25 cellular contexts compared by ENCODE assay signal in the genomic region with DNA sequence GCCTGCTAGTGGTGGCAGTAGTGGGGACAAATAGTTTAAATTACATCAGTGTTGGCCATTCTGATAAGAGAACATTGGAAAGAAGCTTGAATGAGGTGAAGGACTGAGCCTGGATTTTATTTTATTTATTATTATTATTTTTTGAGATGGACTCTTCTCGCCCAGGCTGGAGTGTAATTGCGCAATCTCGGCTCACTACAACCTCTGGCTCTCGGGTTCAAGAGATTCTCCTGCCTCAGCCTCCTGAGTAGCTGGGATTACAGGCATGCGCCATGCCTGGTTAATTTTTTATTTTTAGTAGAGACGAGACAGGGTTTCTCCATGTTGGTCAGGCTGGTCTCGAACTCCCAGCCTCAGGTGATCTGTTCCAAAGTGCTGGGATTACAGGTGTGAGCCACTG.
DNase-seq lines count a peak whose midpoint lies in the region; ATAC-seq, FAIRE-seq and TF ChIP-seq lines count a peak whose summit lies in the region.
"Had no signal": no experiment of that assay in that cellular context is flagged by ENCODE, and none has a peak within 500 bp of the region (broad histone marks: within the 10 kb centered on the region; RNA-seq: fewer than 3 reads in every experiment).

No MANE protein-coding gene starts in this region.

- H3K18ac ChIP-seq in IMR-90 (ENCODE audit: low read depth, low read length), result no peak overlapping the region

- H4K91ac ChIP-seq in IMR-90 (ENCODE audit: insufficient read depth, low read depth, low read length), result no peak overlapping the region

- H2AK5ac ChIP-seq in IMR-90 (ENCODE audit: low read depth, low read length), result no peak overlapping the region

- no peak overlapping the region for H2BK120ac ChIP-seq in IMR-90 (ENCODE audit: low read depth, low read length)

- H3K4ac ChIP-seq in IMR-90 (ENCODE audit: low read depth, low read length), result no peak overlapping the region

- no peak for DNase-seq in IMR-90
- DNase-seq in K562 (ENCODE audit: extremely low read depth in 1 of 4, low spot score in 3 of 4), result no peak
- DNase-seq in osteoblast (ENCODE audit: insufficient read length, low spot score, missing footprints), result peak; percentile 27
- DNase-seq in activated gamma-delta T cell treated with Interleukin-2 at 50 U/mL for 16 hours, result no peak
- DNase-seq: 8988T; ACHN; BE2C; C1 segment of cervical spinal cord; CD4-positive, alpha-beta memory T cell; CD4-positive, CD25-positive, alpha-beta regulatory T cell; CD8-positive, alpha-beta memory T cell; COR-L47; DMS 273 treated with DMSO at 0.1 percent for 48 hours; DMS153; DMS53; DMS79; DND-41; EL; GDM1 had no signal

- no peaks in the 10 kb centered on the region for H3K4me1 ChIP-seq in IMR-90 (ENCODE audit: control insufficient read depth, insufficient read depth, low read length)
- no peaks in the 10 kb centered on the region for H3K4me1 ChIP-seq in K562 (replicated peaks in 1 of 2; ENCODE audit: control insufficient read depth in 2 of 2, insufficient read depth in 2 of 2, low read length in 2 of 2)
- H3K4me1 ChIP-seq in osteoblast (ENCODE audit: insufficient read depth, low read length), result no peaks in the 10 kb centered on the region
- H3K4me1 ChIP-seq: BE2C, BLaER1 had no signal

- no peaks in the 10 kb centered on the region for H3K79me1 ChIP-seq in IMR-90 (ENCODE audit: low read depth in 1 of 2, low read length in 2 of 2)

- TF ChIP-seq EP300 in K562 (IDR thresholded peaks at IDR 0.05; ENCODE audit: low read length), result no peak

- H3K36me3 ChIP-seq in IMR-90 (ENCODE audit: control insufficient read depth, insufficient read depth, low read length) (no peaks in the 10 kb centered on the region), K562 (ENCODE audit: control insufficient read depth, insufficient read depth, low read length) (no peaks in the 10 kb centered on the region), osteoblast (ENCODE audit: insufficient read depth, low read length) (no peaks in the 10 kb centered on the region)
- H3K36me3 ChIP-seq: BE2C, BLaER1 had no signal

- H3K4me3 ChIP-seq in IMR-90 (ENCODE audit: insufficient read depth, low read depth, low read length) (no peak overlapping the region), K562 (no peak overlapping the region), osteoblast (ENCODE audit: insufficient read depth, low read length) (no peak overlapping the region)
- H3K4me3 ChIP-seq: BLaER1, GM12878 had no signal

- no peak overlapping the region for H2BK5ac ChIP-seq in IMR-90 (ENCODE audit: low read depth, low read length, poor library complexity, severe bottlenecking)

- no peak overlapping the region for H3K27ac ChIP-seq in IMR-90 (ENCODE audit: insufficient read depth, low read length)
- H3K27ac ChIP-seq in K562 (ENCODE audit: extremely low read depth, low read depth, low read length), result no peak overlapping the region
- no peak overlapping the region for H3K27ac ChIP-seq in osteoblast (ENCODE audit: low read depth, low read length)
- H3K27ac ChIP-seq: BLaER1 had no signal

- H3K56ac ChIP-seq in IMR-90 (ENCODE audit: extremely low read depth, insufficient read depth, low read length), result no peak overlapping the region

- TF ChIP-seq POLR2A in IMR-90 (IDR thresholded peaks at IDR 0.05; ENCODE audit: low read depth, low read length), result no peak
- TF ChIP-seq POLR2A in K562 (conservative IDR thresholded peaks at IDR 0.05), result no peak
- no peak for TF ChIP-seq POLR2A in GM18505 (IDR thresholded peaks at IDR 0.05; ENCODE audit: borderline replicate concordance, extremely low read depth, insufficient read depth, insufficient read length)

- H3K23ac ChIP-seq in IMR-90 (ENCODE audit: low read depth, low read length), result no peak overlapping the region

- H4K20me1 ChIP-seq in IMR-90 (ENCODE audit: insufficient read depth, low read length) (no peaks in the 10 kb centered on the region), K562 (replicated peaks; ENCODE audit: control insufficient read depth, insufficient read depth, low read length) (no peaks in the 10 kb centered on the region), osteoblast (ENCODE audit: insufficient read depth, low read length) (no peaks in the 10 kb centered on the region)
- H4K20me1 ChIP-seq: BLaER1 had no signal

- in situ Hi-C loops in IMR-90 (cut with MboI; ENCODE audit: low sequenced_read_pairs) (no loop called here), K562 (cut with MboI) (no loop called here)

- H2AFZ ChIP-seq in IMR-90 (replicated peaks; ENCODE audit: low read length, poor library complexity), result no peak overlapping the region
- H2AFZ ChIP-seq in K562 (ENCODE audit: low read depth, low read length), result no peak overlapping the region
- H2AFZ ChIP-seq in osteoblast (ENCODE audit: low read length), result no peak overlapping the region

- TF ChIP-seq CTCF in IMR-90 (conservative IDR thresholded peaks at IDR 0.05; ENCODE audit: low read depth, low read length) (no peak), K562 (IDR thresholded peaks at IDR 0.05 in 2 of 3, conservative IDR thresholded peaks at IDR 0.05 in 1 of 3; ENCODE audit: insufficient read depth in 2 of 3, low read depth in 1 of 3, low read length in 3 of 3) (no peak), osteoblast (IDR thresholded peaks at IDR 0.05; ENCODE audit: extremely low read depth, low read depth, low read length) (no peak)

- H2AK9ac ChIP-seq in IMR-90 (replicated peaks; ENCODE audit: low read depth, low read length, poor library complexity), result no peak overlapping the region

- H3K4me2 ChIP-seq in IMR-90 (ENCODE audit: low read depth, low read length) (no peak overlapping the region), K562 (ENCODE audit: insufficient read depth, low read length) (no peak overlapping the region), osteoblast (ENCODE audit: insufficient read depth, low read length) (no peak overlapping the region)
- H3K4me2 ChIP-seq: BLaER1 had no signal

- H3K9me1 ChIP-seq in IMR-90 (ENCODE audit: insufficient read depth, low read length), result no peaks in the 10 kb centered on the region
- H3K9me1 ChIP-seq in K562 (ENCODE audit: control insufficient read depth, insufficient read depth, low read length), result no peaks in the 10 kb centered on the region

- H4K8ac ChIP-seq in IMR-90 (ENCODE audit: low read depth in 2 of 2, low read length in 2 of 2), result no peak overlapping the region

- no peak for FAIRE-seq in K562 (lab: Jason Lieb, UNC)
- FAIRE-seq: A204.1, GM12878, GM12892, GM19239 had no signal

- H3K14ac ChIP-seq in IMR-90 (replicated peaks; ENCODE audit: low read depth, low read length), result no peak overlapping the region

- no peak overlapping the region for H2BK15ac ChIP-seq in IMR-90 (ENCODE audit: low read depth, low read length)

- 50% methylated on average over 1 of the region's 7 CpGs; no CpG with 5 or more reads in 1 of the 2 experiments for WGBS in IMR-90 (ENCODE audit: extremely low coverage in 2 of 2, insufficient read length in 1 of 2), 2 experiments
- 0% methylated on average over 7 of the region's 7 CpGs for WGBS in K562 (ENCODE audit: insufficient coverage, low coverage, missing lambda C conversion rate)

- H4K5ac ChIP-seq in IMR-90 (ENCODE audit: low read depth, low read length), result no peak overlapping the region

- dilution Hi-C loops in IMR-90 (cut with HindIII; ENCODE audit: low sequenced_read_pairs, unreplicated experiment), result no loop called here

- BruUV-seq in IMR-90 (replicated peaks; lab: Mats Ljungman, UMichigan) (no TSS peak), K562 (replicated peaks; lab: Mats Ljungman, UMichigan) (no TSS peak)

- H3K9ac ChIP-seq in IMR-90 (ENCODE audit: low read depth, low read length) (no peak overlapping the region), K562 (ENCODE audit: insufficient read depth in 1 of 2, low read depth in 2 of 2, low read length in 2 of 2) (no peak overlapping the region)
- H3K9ac ChIP-seq: BLaER1 had no signal

- H3K79me2 ChIP-seq in K562 (ENCODE audit: control insufficient read depth, insufficient read depth, low read length), result no peaks in the 10 kb centered on the region
- H3K79me2 ChIP-seq in osteoblast (ENCODE audit: insufficient read depth, low read length), result no peaks in the 10 kb centered on the region

- H2BK20ac ChIP-seq in IMR-90 (ENCODE audit: low read depth, low read length), result no peak overlapping the region

- TF ChIP-seq RAD21 in IMR-90 (IDR thresholded peaks at IDR 0.05; ENCODE audit: low read length), result no peak
- TF ChIP-seq RAD21 in K562 (CRISPR knock-in tag; conservative IDR thresholded peaks at IDR 0.05 in 1 of 2, IDR thresholded peaks at IDR 0.05 in 1 of 2), result no peak

- intact Hi-C loops in IMR-90 (cut with micrococcal nuclease) (no loop called here), K562 (cut with micrococcal nuclease) (no loop called here)

- ATAC-seq in IMR-90 (ENCODE audit: low read depth) (no peak), K562 (no peak), GM18505 (IDR thresholded peaks at IDR 0.05; ENCODE audit: unreplicated experiment) (no peak)
- ATAC-seq: GM12878 had no signal

- no peaks in the 10 kb centered on the region for H3K27me3 ChIP-seq in IMR-90 (ENCODE audit: control insufficient read depth, insufficient read depth, low read length)
- H3K27me3 ChIP-seq in K562 (ENCODE audit: control insufficient read depth in 2 of 2, insufficient read depth in 2 of 2, low read length in 2 of 2), result no peaks in the 10 kb centered on the region
- H3K27me3 ChIP-seq in osteoblast (ENCODE audit: insufficient read depth, low read length), result no peaks in the 10 kb centered on the region
- H3K27me3 ChIP-seq: BE2C, BLaER1 had no signal

- POLR2A ChIA-PET in IMR-90 (lab: Charles Lee; ENCODE audit: unreplicated experiment) (no interaction called here), K562 (lab: Yijun Ruan, JAX) (no interaction called here)

- CTCF ChIA-PET in IMR-90 (lab: Yijun Ruan, JAX) (no interaction called here), K562 (lab: Yijun Ruan, JAX; ENCODE audit: low intra/inter-chr PET ratio) (no interaction called here)

- peaks cover 19% of the 10 kb centered on the region for H3K9me3 ChIP-seq in IMR-90 (ENCODE audit: control insufficient read depth, insufficient read depth, low read length)
- H3K9me3 ChIP-seq in K562 (replicated peaks; ENCODE audit: control insufficient read depth, insufficient read depth, low read depth, low read length), result no peaks in the 10 kb centered on the region; the same call in 1 of the 2 replicates
- peaks cover 8% of the 10 kb centered on the region for H3K9me3 ChIP-seq in osteoblast (ENCODE audit: low read depth, low read length)
- H3K9me3 ChIP-seq: BE2C, BLaER1 had no signal

TF ChIP-seq in IMR-90, 13 proteins besides CTCF, POLR2A, EP300 and RAD21 (continues in another document):
- 0 out of 2 replicates have a peak, but pooled peaks have one; percentile 45 for TF ChIP-seq CEBPB (IDR thresholded peaks at IDR 0.05; ENCODE audit: low read depth, low read length)
- no peak for TF ChIP-seq RCOR1 (IDR thresholded peaks at IDR 0.05; ENCODE audit: insufficient replicate concordance, low read length)
- TF ChIP-seq CHD1 (IDR thresholded peaks at IDR 0.05; ENCODE audit: low read depth, low read length), result no peak
- TF ChIP-seq SMC3 (IDR thresholded peaks at IDR 0.05; ENCODE audit: low read depth, low read length), result no peak

TF ChIP-seq in K562, 482 proteins besides CTCF, POLR2A, EP300 and RAD21 (continues in another document):
- no peak for TF ChIP-seq PCBP2 (IDR thresholded peaks at IDR 0.05; ENCODE audit: low read depth, low read length, poor library complexity, severe bottlenecking)
